19 cellular contexts compared by ENCODE assay signal in genomic region chr15:56838085-56838484, GRCh38.
"Had no signal": no experiment of that assay in that cellular context is flagged by ENCODE, and none has a peak within 500 bp of the region (broad histone marks: within the 10 kb centered on the region; RNA-seq: fewer than 3 reads in every experiment).

No MANE protein-coding gene starts in this region.

- ATAC-seq: foreskin keratinocyte; left colon; lower lobe of right lung; natural killer cell treated with Interleukin-12 subunit alpha and Interleukin-12 subunit beta and Interleukin-15 and Interleukin-18, amount 100 ng/mL, for 72 hours had no signal

- H3K9me3 Mint-ChIP-seq: central memory CD8-positive, alpha-beta T cell; natural killer cell treated with Interleukin-12 subunit alpha and Interleukin-12 subunit beta and Interleukin-15 and Interleukin-18, amount 100 ng/mL, for 72 hours; T-helper 2 cell treated with Interferon-gamma antibody and Interleukin-4, amounts not matched to agents 5 μg/mL and 100 μg/mL, for 36 hours had no signal

- H3K27ac Mint-ChIP-seq: natural killer cell treated with Interleukin-12 subunit alpha and Interleukin-12 subunit beta and Interleukin-15 and Interleukin-18, amount 100 ng/mL, for 72 hours; T-helper 2 cell treated with Interferon-gamma antibody and Interleukin-4, amounts not matched to agents 5 μg/mL and 100 μg/mL, for 36 hours had no signal

- H3K4me3 Mint-ChIP-seq: central memory CD8-positive, alpha-beta T cell; natural killer cell treated with Interleukin-12 subunit alpha and Interleukin-12 subunit beta and Interleukin-15 and Interleukin-18, amount 100 ng/mL, for 72 hours; T-helper 2 cell treated with Interferon-gamma antibody and Interleukin-4, amounts not matched to agents 5 μg/mL and 100 μg/mL, for 36 hours had no signal

- H3K27me3 ChIP-seq: ascending aorta, foreskin keratinocyte, spleen, tibial artery had no signal

- H3K27ac ChIP-seq: ascending aorta, coronary artery, foreskin keratinocyte, lower lobe of right lung, spleen, tibial artery had no signal

- H3K4me1 ChIP-seq: foreskin keratinocyte, lower lobe of right lung had no signal

- H3K9me3 ChIP-seq: ascending aorta, lower lobe of right lung, spleen, tibial artery had no signal

- DNase-seq: activated CD8-positive, alpha-beta memory T cell treated with anti-CD3 and anti-CD28 coated beads for 24 hours; activated CD8-positive, alpha-beta memory T cell treated with anti-CD3 and anti-CD28 coated beads, Interleukin-2, amount 50 U/mL, for 48 hours; activated effector memory CD4-positive, alpha-beta T cell treated with Interleukin-2 at 50 U/mL for 16 hours; activated naive CD4-positive, alpha-beta T cell treated with anti-CD3 and anti-CD28 coated beads, Interleukin-2, amount 50 U/mL, for 16 hours; activated T-cell treated with anti-CD3 and anti-CD28 coated beads, Interleukin-2, amount 50 U/mL, for 48 hours; foreskin keratinocyte; hypothalamus; islet precursor cell; left colon; lower lobe of right lung; spleen; stimulated activated naive CD4-positive, alpha-beta T cell treated with Interleukin-2 at 50 U/mL for 16 hours; substantia nigra; tibial artery had no signal

- H3K36me3 Mint-ChIP-seq: natural killer cell treated with Interleukin-12 subunit alpha and Interleukin-12 subunit beta and Interleukin-15 and Interleukin-18, amount 100 ng/mL, for 72 hours had no signal

- H3K4me3 ChIP-seq: ascending aorta, coronary artery, lower lobe of right lung, spleen, tibial artery had no signal

- H3K36me3 ChIP-seq: ascending aorta, lower lobe of right lung, spleen, tibial artery had no signal
